23 cellular contexts compared by ENCODE assay signal in genomic region chr15:95622843-95623242, GRCh38.
A peak's percentile ranks its signal among the peaks of the same experiment; 100 is the strongest.
DNase-seq lines count a peak whose midpoint lies in the region; ATAC-seq, FAIRE-seq and TF ChIP-seq lines count a peak whose summit lies in the region.
"Had no signal": no experiment of that assay in that cellular context is flagged by ENCODE, and none has a peak within 500 bp of the region (broad histone marks: within the 10 kb centered on the region; RNA-seq: fewer than 3 reads in every experiment).

No MANE protein-coding gene starts in this region.

- H3K9me3 Mint-ChIP-seq in activated T-cell treated with anti-CD3 and anti-CD28 coated beads, Interleukin-2, amount 50 U/mL, for 72 hours: peaks cover 5 to 10% of the 10 kb centered on the region in 2 donors
- H3K9me3 Mint-ChIP-seq: CD4-positive, alpha-beta T cell had no signal

- CTCF ChIA-PET in K562 (lab: Yijun Ruan, JAX; ENCODE audit: low intra/inter-chr PET ratio): no interaction called here

- no peaks in the 10 kb centered on the region for H3K9me1 ChIP-seq in K562 (ENCODE audit: control insufficient read depth, insufficient read depth, low read length)

- TF ChIP-seq CTCF in left ventricle myocardium inferior (IDR thresholded peaks at IDR 0.05; ENCODE audit: borderline replicate concordance): no peak
- no peak for TF ChIP-seq CTCF in K562 (IDR thresholded peaks at IDR 0.05 in 2 of 3, conservative IDR thresholded peaks at IDR 0.05 in 1 of 3; ENCODE audit: insufficient read depth in 2 of 3, low read depth in 1 of 3, low read length in 3 of 3)
- TF ChIP-seq CTCF in prostate gland (IDR thresholded peaks at IDR 0.05): no peak

- H3K9ac ChIP-seq in K562 (ENCODE audit: insufficient read depth in 1 of 2, low read depth in 2 of 2, low read length in 2 of 2): no peak overlapping the region
- H3K9ac ChIP-seq in skeletal muscle tissue (ENCODE audit: low read depth in 1 of 3, low read length in 3 of 3): no peak overlapping the region
- H3K9ac ChIP-seq: BLaER1 treated with 17β-estradiol and CSF1 and Interleukin-3, amounts not matched to agents 10 nM and 100 nM had no signal

- no peak for DNase-seq in activated T-cell treated with anti-CD3 and anti-CD28 coated beads, Interleukin-2, amount 50 U/mL, for 72 hours
- no peak for DNase-seq in activated T-cell treated with anti-CD3 and anti-CD28 coated beads, Interleukin-2, amount 50 U/mL, for 1 hour
- DNase-seq in left ventricle myocardium inferior: no peak
- DNase-seq in left cardiac atrium: no peak
- no peak for DNase-seq in K562 (ENCODE audit: extremely low read depth in 1 of 4, low spot score in 3 of 4)
- no peak for DNase-seq in prostate gland (ENCODE audit: low spot score)
- DNase-seq: AML-193; Caco-2; Calu3; CD4-positive, alpha-beta T cell; CD8-positive, alpha-beta T cell; DMS79 treated with DMSO at 0.1 percent for 48 hours; GF-D8 had no signal

- H3K4me1 ChIP-seq in left ventricle myocardium inferior: peaks cover 8% of the 10 kb centered on the region
- H3K4me1 ChIP-seq in K562 (replicated peaks in 1 of 2; ENCODE audit: control insufficient read depth in 2 of 2, insufficient read depth in 2 of 2, low read length in 2 of 2): no peaks in the 10 kb centered on the region
- H3K4me1 ChIP-seq in skeletal muscle tissue (ENCODE audit: control insufficient read depth in 3 of 3, insufficient read depth in 3 of 3, low read length in 3 of 3): peaks cover 0 to 3% (median 0%) of the 10 kb centered on the region in 3 donors
- H3K4me1 ChIP-seq in prostate gland (replicated peaks): no peaks in the 10 kb centered on the region
- H3K4me1 ChIP-seq: A549, Caco-2 had no signal

- H2AFZ ChIP-seq in K562 (ENCODE audit: low read depth, low read length): no peak overlapping the region

- TF ChIP-seq RAD21 in K562 (CRISPR knock-in tag; conservative IDR thresholded peaks at IDR 0.05 in 1 of 2, IDR thresholded peaks at IDR 0.05 in 1 of 2): no peak

- H3K27me3 ChIP-seq in left ventricle myocardium inferior (ENCODE audit: low read depth) (no peaks in the 10 kb centered on the region), K562 (ENCODE audit: control insufficient read depth in 2 of 2, insufficient read depth in 2 of 2, low read length in 2 of 2) (no peaks in the 10 kb centered on the region), skeletal muscle tissue (ENCODE audit: control insufficient read depth in 3 of 3, insufficient read depth in 3 of 3, low read length in 3 of 3) (no peaks in the 10 kb centered on the region), prostate gland (replicated peaks; ENCODE audit: insufficient read depth) (no peaks in the 10 kb centered on the region)

- BruUV-seq in K562 (replicated peaks; lab: Mats Ljungman, UMichigan): no TSS peak

- peak overlapping the region; percentile 61 for H3K27ac Mint-ChIP-seq in activated T-cell treated with anti-CD3 and anti-CD28 coated beads, Interleukin-2, amount 50 U/mL, for 72 hours
- H3K27ac Mint-ChIP-seq: B cell; CD4-positive, alpha-beta T cell; CD8-positive, alpha-beta T cell had no signal

- no peak overlapping the region for H3K4me3 Mint-ChIP-seq in activated T-cell treated with anti-CD3 and anti-CD28 coated beads, Interleukin-2, amount 50 U/mL, for 72 hours
- H3K4me3 Mint-ChIP-seq: B cell; CD4-positive, alpha-beta T cell; CD8-positive, alpha-beta T cell had no signal

- in situ Hi-C loops in K562 (cut with MboI): no loop called here

- H3K36me3 Mint-ChIP-seq in activated T-cell treated with anti-CD3 and anti-CD28 coated beads, Interleukin-2, amount 50 U/mL, for 72 hours (ENCODE audit: insufficient read depth in 2 of 2): peaks cover 3 to 7% of the 10 kb centered on the region in 2 donors
- H3K36me3 Mint-ChIP-seq: CD8-positive, alpha-beta T cell had no signal

- H3K36me3 ChIP-seq in left ventricle myocardium inferior: no peaks in the 10 kb centered on the region
- H3K36me3 ChIP-seq in K562 (ENCODE audit: control insufficient read depth, insufficient read depth, low read length): no peaks in the 10 kb centered on the region; the same call in 2 of the 3 replicates
- no peaks in the 10 kb centered on the region for H3K36me3 ChIP-seq in skeletal muscle tissue (ENCODE audit: control insufficient read depth in 3 of 3, insufficient read depth in 3 of 3, low read length in 3 of 3)
- no peaks in the 10 kb centered on the region for H3K36me3 ChIP-seq in prostate gland
- H3K36me3 ChIP-seq: BLaER1 treated with 17β-estradiol and CSF1 and Interleukin-3, amounts not matched to agents 10 nM and 100 nM had no signal

- intact Hi-C loops in left ventricle myocardium inferior (cut with micrococcal nuclease) (no loop called here), left cardiac atrium (cut with DNase I) (no loop called here), K562 (cut with micrococcal nuclease) (no loop called here), prostate gland (cut with DNase I) (no loop called here)

- H3K4me1 Mint-ChIP-seq in activated T-cell treated with anti-CD3 and anti-CD28 coated beads, Interleukin-2, amount 50 U/mL, for 72 hours (ENCODE audit: low read depth): peaks cover 10% of the 10 kb centered on the region
- H3K4me1 Mint-ChIP-seq: B cell had no signal

- peaks cover 15% of the 10 kb centered on the region for H3K9me3 ChIP-seq in left ventricle myocardium inferior (replicated peaks)
- H3K9me3 ChIP-seq in K562 (replicated peaks; ENCODE audit: control insufficient read depth, insufficient read depth, low read depth, low read length): no peaks in the 10 kb centered on the region; the same call in 1 of the 2 replicates
- peaks cover 0 to 3% (median 0%) of the 10 kb centered on the region in 3 donors for H3K9me3 ChIP-seq in skeletal muscle tissue (ENCODE audit: control insufficient read depth in 3 of 3, low read length in 3 of 3)
- no peaks in the 10 kb centered on the region for H3K9me3 ChIP-seq in prostate gland
- H3K9me3 ChIP-seq: A549, Caco-2 had no signal

- peaks cover 11% of the 10 kb centered on the region for H3K27me3 Mint-ChIP-seq in activated T-cell treated with anti-CD3 and anti-CD28 coated beads, Interleukin-2, amount 50 U/mL, for 72 hours (ENCODE audit: low read depth)
- H3K27me3 Mint-ChIP-seq: B cell; CD4-positive, alpha-beta T cell had no signal

- no peak overlapping the region for H3K4me3 ChIP-seq in left ventricle myocardium inferior
- H3K4me3 ChIP-seq in K562: no peak overlapping the region
- no peak overlapping the region for H3K4me3 ChIP-seq in skeletal muscle tissue (ENCODE audit: low read length in 3 of 3)
- H3K4me3 ChIP-seq in prostate gland: no peak overlapping the region
- H3K4me3 ChIP-seq: A549; BLaER1 treated with 17β-estradiol and CSF1 and Interleukin-3, amounts not matched to agents 10 nM and 100 nM had no signal

- POLR2A ChIA-PET in K562 (lab: Yijun Ruan, JAX): interaction anchor here (1.0 kb wide), 1 partner anchor 12 kb away, joined by 3 read pairs; no protein-coding TSS in a partner anchor

- no peak for TF ChIP-seq POLR2A in K562 (conservative IDR thresholded peaks at IDR 0.05)
- no peak for TF ChIP-seq POLR2A in prostate gland (IDR thresholded peaks at IDR 0.05)

- H4K20me1 ChIP-seq in K562 (replicated peaks; ENCODE audit: control insufficient read depth, insufficient read depth, low read length): no peaks in the 10 kb centered on the region
- H4K20me1 ChIP-seq: BLaER1 treated with 17β-estradiol and CSF1 and Interleukin-3, amounts not matched to agents 10 nM and 100 nM had no signal

- TF ChIP-seq EP300 in K562 (IDR thresholded peaks at IDR 0.05; ENCODE audit: low read length): no peak

- H3K4me2 ChIP-seq in K562 (ENCODE audit: insufficient read depth, low read length): no peak overlapping the region
- H3K4me2 ChIP-seq: A549; BLaER1 treated with 17β-estradiol and CSF1 and Interleukin-3, amounts not matched to agents 10 nM and 100 nM had no signal

- H3K27ac ChIP-seq in left ventricle myocardium inferior (replicated peaks) (peak overlapping the region; percentile 49), K562 (ENCODE audit: extremely low read depth, low read depth, low read length) (no peak overlapping the region), skeletal muscle tissue (ENCODE audit: low read depth, low read length) (peak overlapping the region; percentile 48), prostate gland (no peak overlapping the region)
- H3K27ac ChIP-seq: 22Rv1; A549; BLaER1 treated with 17β-estradiol and CSF1 and Interleukin-3, amounts not matched to agents 10 nM and 100 nM; C4-2B had no signal

- FAIRE-seq in K562 (lab: Jason Lieb, UNC): no peak
- FAIRE-seq: A549, D721Med, G401.6, GM12891 had no signal

- ATAC-seq in activated T-cell treated with anti-CD3 and anti-CD28 coated beads, Interleukin-2, amount 50 U/mL, for 72 hours (replicated peaks in 1 of 2): no peak
- ATAC-seq in left cardiac atrium (no peak), K562 (no peak), HG03442 (IDR thresholded peaks at IDR 0.05; ENCODE audit: unreplicated experiment) (no peak)
- ATAC-seq: A549; CD8-positive, alpha-beta T cell had no signal

- no peaks in the 10 kb centered on the region for H3K79me2 ChIP-seq in K562 (ENCODE audit: control insufficient read depth, insufficient read depth, low read length)

TF ChIP-seq in K562, 482 proteins besides CTCF, POLR2A, EP300 and RAD21:
- TF ChIP-seq RBM15 (IDR thresholded peaks at IDR 0.05; ENCODE audit: insufficient read depth, low read length): no peak
- TF ChIP-seq TRIM28 (IDR thresholded peaks at IDR 0.05): 0 out of 2 replicates have a peak, but pooled peaks have one; percentile 30
- TF ChIP-seq TRIM24 (IDR thresholded peaks at IDR 0.05): 0 out of 4 replicates have a peak, but pooled peaks of 1 of the 2 experiments have one; percentile 12
- TF ChIP-seq CLOCK (CRISPR knock-in tag; IDR thresholded peaks at IDR 0.05; ENCODE audit: borderline replicate concordance): no peak

Comparison
In these comparisons a context has a peak if more than half of its experiments do, and no peak if none do; other contexts are left out.
1. H3K27ac ChIP-seq: peak in left ventricle myocardium inferior (single experiment) and skeletal muscle tissue (single experiment); none in K562 (single experiment) and prostate gland (0 of 2).